ENCODE assay signal across 8 cellular contexts in the genomic region with DNA sequence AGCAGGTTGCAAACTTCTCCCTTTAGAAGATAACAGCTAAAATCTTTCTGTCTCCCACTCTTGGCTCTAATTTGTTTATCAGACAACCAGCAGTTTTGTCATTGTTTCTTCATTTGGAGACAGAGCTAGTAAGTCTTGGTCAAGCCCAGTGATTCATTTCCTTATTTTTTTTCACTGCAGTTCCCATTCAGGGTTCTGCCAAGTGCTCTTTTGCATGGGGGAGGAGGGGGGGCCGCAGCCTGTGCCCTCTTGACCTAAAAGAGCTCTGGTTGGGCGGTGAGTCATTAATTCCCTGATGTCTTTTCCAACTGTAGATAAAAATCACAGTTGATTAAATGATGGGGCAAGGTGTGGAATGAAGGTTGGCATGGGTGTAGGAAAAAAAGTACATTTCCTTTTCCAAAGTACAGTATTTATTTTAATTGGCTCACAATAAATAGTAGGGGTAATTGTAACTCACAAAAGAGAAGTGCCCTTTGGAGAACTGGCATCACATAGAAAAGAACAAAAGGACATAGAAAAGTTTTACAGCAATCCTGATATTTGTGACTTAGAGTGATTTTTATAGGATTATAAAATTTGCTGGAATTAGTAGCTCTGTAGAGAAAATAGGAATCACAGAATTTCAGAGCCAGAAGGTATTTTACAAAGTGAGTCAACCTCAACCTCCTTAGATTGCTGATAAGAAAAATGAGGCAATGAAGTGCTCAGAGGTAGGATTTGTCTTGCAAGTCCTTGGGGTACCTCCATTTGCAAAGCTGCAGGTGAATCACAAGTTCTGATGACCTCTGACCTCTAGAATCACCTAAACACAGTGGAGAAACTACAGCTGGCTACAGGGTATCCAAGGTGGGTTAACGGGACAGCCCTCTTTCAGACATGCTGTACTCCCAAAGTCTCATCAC.
A peak's percentile ranks its signal among the peaks of the same experiment; 100 is the strongest.
DNase-seq lines count a peak whose midpoint lies in the region; ATAC-seq and TF ChIP-seq lines count a peak whose summit lies in the region.

No MANE protein-coding gene starts in this region.

- intact Hi-C loops in transverse colon (cut with DNase I; ENCODE audit: low total_unique reads) = no loop called here

- TF ChIP-seq POLR2A in NB4 (IDR thresholded peaks at IDR 0.05; ENCODE audit: extremely low read depth, insufficient read length) = no peak
- TF ChIP-seq POLR2A in transverse colon (IDR thresholded peaks at IDR 0.05) = no peak

- no peak for TF ChIP-seq EP300 in transverse colon (IDR thresholded peaks at IDR 0.05; ENCODE audit: low read depth)

- WGBS in transverse colon (ENCODE audit: low coverage in 1 of 2), 2 donors = 39 to 78% methylated on average over 1 to 3 of the region's 3 CpGs

- ATAC-seq in HG02884 (IDR thresholded peaks at IDR 0.05; ENCODE audit: unreplicated experiment) (no peak), GM21360 (IDR thresholded peaks at IDR 0.05; ENCODE audit: unreplicated experiment) (no peak)

- peaks cover 9 to 36% (median 17%) of the 10 kb centered on the region in 4 donors for H3K4me1 ChIP-seq in transverse colon

- H3K9me3 ChIP-seq in transverse colon = no peaks in the 10 kb centered on the region

- H3K4me3 ChIP-seq in NB4 (ENCODE audit: low read depth, low read length) (no peak overlapping the region), astrocyte of the spinal cord (ENCODE audit: low read depth, low read length) (no peak overlapping the region), transverse colon (no peak overlapping the region)

- DNase-seq in COLO829 (ENCODE audit: low spot score) (peak; percentile 74), NB4 (ENCODE audit: low read depth) (peak; percentile 87), astrocyte of the spinal cord (ENCODE audit: low read depth, low spot score) (peak; percentile 95), kidney glomerular epithelial cell (lab: John Stamatoyannopoulos, UW) (peak; percentile 93), transverse colon (peak; percentile 68), HuH-7.5 (ENCODE audit: low spot score) (no peak)

- H3K27ac ChIP-seq in transverse colon = peak overlapping the region; percentile 44 to 56 (median 54)

- no peak for TF ChIP-seq CTCF in NB4 (IDR thresholded peaks at IDR 0.05; ENCODE audit: low read depth, low read length)
- TF ChIP-seq CTCF in astrocyte of the spinal cord (IDR thresholded peaks at IDR 0.05; ENCODE audit: low read depth, low read length) = no peak
- no peak for TF ChIP-seq CTCF in transverse colon (IDR thresholded peaks at IDR 0.05)

- in situ Hi-C loops in astrocyte of the spinal cord (cut with HindIII; ENCODE audit: low sequenced_read_pairs) (no loop called here), transverse colon (cut with MboI; ENCODE audit: low pct_ligation_motif_present in 1 of 4, low pct_unique_long_range_greater_than_20kb in 1 of 4, low sequenced_read_pairs in 3 of 4) (no loop called here)

- no peaks in the 10 kb centered on the region for H3K36me3 ChIP-seq in transverse colon

- H3K27me3 ChIP-seq in transverse colon = no peaks in the 10 kb centered on the region
